8 cellular contexts compared by ENCODE assay signal in genomic region chr14:88551094-88551870, GRCh38. TPM values are rescaled to one million over a fixed set of nuclear protein-coding genes. Genes with fewer than 3 reads are reported as not detected.
A peak's percentile ranks its signal among the peaks of the same experiment; 100 is the strongest.
DNase-seq lines count a peak whose midpoint lies in the region; TF ChIP-seq lines count a peak whose summit lies in the region.

No MANE protein-coding gene starts in this region.

- TF ChIP-seq CTCF in GM12875 (IDR thresholded peaks at IDR 0.05; ENCODE audit: borderline replicate concordance, insufficient read depth, low read depth, low read length) (no peak), epithelial cell of proximal tubule (conservative IDR thresholded peaks at IDR 0.05; ENCODE audit: low read depth, low read length) (peak; percentile 37), mesothelial cell of epicardium (IDR thresholded peaks at IDR 0.05; ENCODE audit: unreplicated experiment) (no peak)

- no peak overlapping the region for H3K27ac Mint-ChIP-seq in mesothelial cell of epicardium

- peaks cover 7% of the 10 kb centered on the region for H3K36me3 Mint-ChIP-seq in mesothelial cell of epicardium

- H3K4me3 Mint-ChIP-seq in mesothelial cell of epicardium: peak overlapping the region; percentile 77

- peak overlapping the region; percentile 19 for H3K4me3 ChIP-seq in GM12875 (ENCODE audit: low read depth, low read length)
- peak overlapping the region; percentile 83 for H3K4me3 ChIP-seq in epithelial cell of proximal tubule (ENCODE audit: low read depth, low read length)

- peaks cover 29% of the 10 kb centered on the region for H3K4me1 Mint-ChIP-seq in mesothelial cell of epicardium

- H3K9me3 Mint-ChIP-seq in mesothelial cell of epicardium: no peaks in the 10 kb centered on the region

- H3K27me3 Mint-ChIP-seq in mesothelial cell of epicardium (ENCODE audit: low read depth): no peaks in the 10 kb centered on the region

- peak; percentile 57 for DNase-seq in NCI-H2081 treated with DMSO at 0.1 percent for 48 hours (lab: John Stamatoyannopoulos, UW)
- DNase-seq in activated CD8-positive, alpha-beta memory T cell treated with anti-CD3 and anti-CD28 coated beads, Interleukin-2, amount 50 U/mL, for 4 hours: peak; percentile 43
- no peak for DNase-seq in epithelial cell of proximal tubule (ENCODE audit: low read depth)
- peak; percentile 38 to 71 for DNase-seq in mesothelial cell of epicardium (ENCODE audit: low spot score in 2 of 2, unreplicated experiment in 2 of 2)
- DNase-seq in stimulated activated CD8-positive, alpha-beta memory T cell treated with anti-CD3 and anti-CD28 coated beads, Interleukin-12 subunit alpha, Interleukin-12 subunit beta, amount 100 ng/mL, for 1 hour (ENCODE audit: low read depth): peak; percentile 15
- DNase-seq in SKM-1 treated with dmso at 0.1 percent for 144 hours (lab: John Stamatoyannopoulos, UW; ENCODE audit: unreplicated experiment): no peak
- no peak for DNase-seq in NCI-H1105 (lab: John Stamatoyannopoulos, UW)

RNA-seq across cellular contexts. Expression of gene PTPN21, which starts 3.5 kb away (rescaled TPM):
- total RNA-seq in epithelial cell of proximal tubule (5.9 and 8.2 TPM in 2 replicates), mesothelial cell of epicardium (31.3 to 34.0 TPM (median 31.5 TPM) in 3 replicates)

RNA-seq across cellular contexts. Expression of gene ZC3H14, which starts 11.6 kb away (rescaled TPM):
- total RNA-seq in epithelial cell of proximal tubule (55.1 and 65.3 TPM in 2 replicates), mesothelial cell of epicardium (83.5 to 88.6 TPM (median 85.0 TPM) in 3 replicates)

Comparison
In these comparisons a context has a peak if more than half of its experiments do, and no peak if none do; other contexts are left out.
1. DNase-seq: peak in NCI-H2081 treated with DMSO at 0.1 percent for 48 hours (single experiment), activated CD8-positive, alpha-beta memory T cell treated with anti-CD3 and anti-CD28 coated beads, Interleukin-2, amount 50 U/mL, for 4 hours (single experiment), mesothelial cell of epicardium (2 of 2) and stimulated activated CD8-positive, alpha-beta memory T cell treated with anti-CD3 and anti-CD28 coated beads, Interleukin-12 subunit alpha, Interleukin-12 subunit beta, amount 100 ng/mL, for 1 hour (single experiment); none in epithelial cell of proximal tubule (single experiment), SKM-1 treated with dmso at 0.1 percent for 144 hours (single experiment) and NCI-H1105 (single experiment).